ENCODE assay signal across 24 cellular contexts in the genomic region with DNA sequence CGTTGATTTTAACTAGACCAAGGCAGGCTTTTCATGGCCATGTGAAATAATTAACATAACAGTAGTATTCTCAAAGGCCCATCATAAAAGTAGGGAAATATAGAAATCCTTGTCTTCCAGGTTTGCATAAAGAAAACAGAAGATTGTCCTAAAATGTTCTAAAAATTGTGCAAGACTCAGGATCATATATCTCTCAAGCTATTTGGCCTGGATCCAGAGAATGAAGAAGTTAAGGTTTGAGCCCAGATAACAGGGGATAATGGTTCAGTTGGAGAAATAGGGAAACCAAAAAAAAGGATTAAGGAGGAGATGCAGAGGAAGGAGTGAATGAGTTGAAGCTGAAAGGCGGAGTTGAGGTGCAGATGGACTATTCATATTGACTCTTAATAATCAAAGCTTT.
A peak's percentile ranks its signal among the peaks of the same experiment; 100 is the strongest.
DNase-seq lines count a peak whose midpoint lies in the region; ATAC-seq and TF ChIP-seq lines count a peak whose summit lies in the region.
"Had no signal": no experiment of that assay in that cellular context is flagged by ENCODE, and none has a peak within 500 bp of the region (broad histone marks: within the 10 kb centered on the region; RNA-seq: fewer than 3 reads in every experiment).

No MANE protein-coding gene starts in this region.

- no peaks in the 10 kb centered on the region for H3K4me1 Mint-ChIP-seq in stimulated activated naive CD8-positive, alpha-beta T cell treated with anti-CD3 and anti-CD28 coated beads, Interleukin-15, amount 100 ng/mL, for 72 hours

- POLR2A ChIA-PET in A673 (lab: Charles Lee; ENCODE audit: low non-redundant PET), result no interaction called here
- POLR2A ChIA-PET in IMR-90 (lab: Charles Lee; ENCODE audit: unreplicated experiment), result no interaction called here

- no peak overlapping the region for H3K14ac ChIP-seq in IMR-90 (replicated peaks; ENCODE audit: low read depth, low read length)

- H3K56ac ChIP-seq in IMR-90 (ENCODE audit: extremely low read depth, insufficient read depth, low read length), result no peak overlapping the region

- no peak overlapping the region for H3K9ac ChIP-seq in IMR-90 (ENCODE audit: low read depth, low read length)
- H3K9ac ChIP-seq: BLaER1 treated with 17β-estradiol and CSF1 and Interleukin-3, amounts not matched to agents 10 nM and 100 nM had no signal

- H3K4me3 ChIP-seq in A673 (ENCODE audit: low read depth, low read length, poor library complexity, severe bottlenecking) (no peak overlapping the region), IMR-90 (ENCODE audit: insufficient read depth, low read depth, low read length) (no peak overlapping the region), spleen (no peak overlapping the region)
- H3K4me3 ChIP-seq: BLaER1 treated with 17β-estradiol and CSF1 and Interleukin-3, amounts not matched to agents 10 nM and 100 nM; GM12878; HAP-1 had no signal

- no peak overlapping the region for H2AFZ ChIP-seq in IMR-90 (replicated peaks; ENCODE audit: low read length, poor library complexity)

- no CpG with 5 or more reads among the region's 2 CpGs for WGBS in IMR-90 (ENCODE audit: extremely low coverage in 2 of 2, insufficient read length in 1 of 2), 2 experiments
- WGBS in spleen, 5 donors, result 83 to 96% (median 88%) methylated on average over 2 of the region's 2 CpGs

- H3K36me3 ChIP-seq in A673 (ENCODE audit: insufficient read depth, low read length, poor library complexity, severe bottlenecking) (no peaks in the 10 kb centered on the region), IMR-90 (ENCODE audit: control insufficient read depth, insufficient read depth, low read length) (no peaks in the 10 kb centered on the region), spleen (no peaks in the 10 kb centered on the region)
- H3K36me3 ChIP-seq: BLaER1 treated with 17β-estradiol and CSF1 and Interleukin-3, amounts not matched to agents 10 nM and 100 nM; HAP-1 had no signal

- BruUV-seq in A673 (replicated peaks; lab: Mats Ljungman, UMichigan), result no TSS peak
- no TSS peak for BruUV-seq in IMR-90 (replicated peaks; lab: Mats Ljungman, UMichigan)

- H3K27ac Mint-ChIP-seq in stimulated activated naive CD8-positive, alpha-beta T cell treated with anti-CD3 and anti-CD28 coated beads, Interleukin-15, amount 100 ng/mL, for 72 hours, result no peak overlapping the region
- H3K27ac Mint-ChIP-seq: CD4-positive, alpha-beta T cell had no signal

- no peak overlapping the region for H2BK5ac ChIP-seq in IMR-90 (ENCODE audit: low read depth, low read length, poor library complexity, severe bottlenecking)

- dilution Hi-C loops in IMR-90 (cut with HindIII; ENCODE audit: low sequenced_read_pairs, unreplicated experiment), result no loop called here

- TF ChIP-seq CTCF in A673 (conservative IDR thresholded peaks at IDR 0.05; ENCODE audit: low read depth, low read length) (no peak), IMR-90 (conservative IDR thresholded peaks at IDR 0.05; ENCODE audit: low read depth, low read length) (no peak), spleen (IDR thresholded peaks at IDR 0.05 in 8 of 11, conservative IDR thresholded peaks at IDR 0.05 in 3 of 11) (no peak)

- H3K27me3 Mint-ChIP-seq in stimulated activated naive CD8-positive, alpha-beta T cell treated with anti-CD3 and anti-CD28 coated beads, Interleukin-15, amount 100 ng/mL, for 72 hours, result no peaks in the 10 kb centered on the region
- H3K27me3 Mint-ChIP-seq: CD4-positive, alpha-beta T cell had no signal

- no peak overlapping the region for H3K4me3 Mint-ChIP-seq in stimulated activated naive CD8-positive, alpha-beta T cell treated with anti-CD3 and anti-CD28 coated beads, Interleukin-15, amount 100 ng/mL, for 72 hours
- H3K4me3 Mint-ChIP-seq: CD4-positive, alpha-beta T cell had no signal

- no peak overlapping the region for H2BK20ac ChIP-seq in IMR-90 (ENCODE audit: low read depth, low read length)

- no peak overlapping the region for H2AK9ac ChIP-seq in IMR-90 (replicated peaks; ENCODE audit: low read depth, low read length, poor library complexity)

- no peaks in the 10 kb centered on the region for H3K9me1 ChIP-seq in IMR-90 (ENCODE audit: insufficient read depth, low read length)

- H3K4ac ChIP-seq in IMR-90 (ENCODE audit: low read depth, low read length), result no peak overlapping the region

- in situ Hi-C loops in IMR-90 (cut with MboI; ENCODE audit: low sequenced_read_pairs), result loop anchor here (25.0 kb wide), 1 partner anchor 710 kb away; no protein-coding TSS in a partner anchor

- H3K9me3 Mint-ChIP-seq in stimulated activated naive CD8-positive, alpha-beta T cell treated with anti-CD3 and anti-CD28 coated beads, Interleukin-15, amount 100 ng/mL, for 72 hours, result no peaks in the 10 kb centered on the region
- H3K9me3 Mint-ChIP-seq: CD4-positive, alpha-beta T cell had no signal

- no peaks in the 10 kb centered on the region for H3K79me1 ChIP-seq in IMR-90 (ENCODE audit: low read depth in 1 of 2, low read length in 2 of 2)

- no peak overlapping the region for H4K8ac ChIP-seq in IMR-90 (ENCODE audit: low read depth in 2 of 2, low read length in 2 of 2)

- peaks cover 2% of the 10 kb centered on the region for H3K4me1 ChIP-seq in A673 (ENCODE audit: insufficient read depth, low read length, poor library complexity, severe bottlenecking)
- no peaks in the 10 kb centered on the region for H3K4me1 ChIP-seq in IMR-90 (ENCODE audit: control insufficient read depth, insufficient read depth, low read length)
- no peaks in the 10 kb centered on the region for H3K4me1 ChIP-seq in spleen

- no peak for TF ChIP-seq RAD21 in IMR-90 (IDR thresholded peaks at IDR 0.05; ENCODE audit: low read length)

- no peak overlapping the region for H3K23ac ChIP-seq in IMR-90 (ENCODE audit: low read depth, low read length)

- no peak overlapping the region for H2BK15ac ChIP-seq in IMR-90 (ENCODE audit: low read depth, low read length)

- H3K18ac ChIP-seq in IMR-90 (ENCODE audit: low read depth, low read length), result no peak overlapping the region

- no peaks in the 10 kb centered on the region for H4K20me1 ChIP-seq in IMR-90 (ENCODE audit: insufficient read depth, low read length)
- H4K20me1 ChIP-seq: BLaER1 treated with 17β-estradiol and CSF1 and Interleukin-3, amounts not matched to agents 10 nM and 100 nM had no signal

- no peak overlapping the region for H4K5ac ChIP-seq in IMR-90 (ENCODE audit: low read depth, low read length)

- H3K27ac ChIP-seq in A673 (ENCODE audit: low read depth, low read length, poor library complexity, severe bottlenecking) (no peak overlapping the region), IMR-90 (ENCODE audit: insufficient read depth, low read length) (no peak overlapping the region), spleen (no peak overlapping the region)
- H3K27ac ChIP-seq: BLaER1 treated with 17β-estradiol and CSF1 and Interleukin-3, amounts not matched to agents 10 nM and 100 nM; RWPE1 had no signal

- H4K91ac ChIP-seq in IMR-90 (ENCODE audit: insufficient read depth, low read depth, low read length), result no peak overlapping the region

- DNase-seq in A673 (ENCODE audit: low spot score) (peak; percentile 59), IMR-90 (no peak), amniotic epithelial cell (ENCODE audit: low read depth) (peak; percentile 71), iris pigment epithelial cell (ENCODE audit: low read depth) (peak; percentile 17), ureter (ENCODE audit: low spot score) (no peak), spleen (no peak)
- DNase-seq in stimulated activated naive CD8-positive, alpha-beta T cell treated with anti-CD3 and anti-CD28 coated beads, Interleukin-15, amount 100 ng/mL, for 72 hours, result no peak
- DNase-seq: AML-193; CD4-positive, alpha-beta T cell; GDM1; GOT3; NCI-H1092 treated with DMSO at 0.1 percent for 48 hours; NCI-H1436; NCI-H187 treated with DMSO at 0.1 percent for 48 hours; NCI-H2227 treated with DMSO at 0.1 percent for 48 hours; NCI-H510A; NCI-H69; SHP77; SW 1271 had no signal

- H3K9me3 ChIP-seq in A673 (ENCODE audit: low read depth, low read length, poor library complexity, severe bottlenecking), result no peaks in the 10 kb centered on the region
- H3K9me3 ChIP-seq in IMR-90 (ENCODE audit: control insufficient read depth, insufficient read depth, low read length), result no peaks in the 10 kb centered on the region
- H3K9me3 ChIP-seq in spleen, result no peaks in the 10 kb centered on the region
- H3K9me3 ChIP-seq: HAP-1 had no signal

- H3K27me3 ChIP-seq in A673 (replicated peaks; ENCODE audit: insufficient read depth, low read depth, low read length, poor library complexity), result no peaks in the 10 kb centered on the region
- H3K27me3 ChIP-seq in IMR-90 (ENCODE audit: control insufficient read depth, insufficient read depth, low read length), result no peaks in the 10 kb centered on the region
- no peaks in the 10 kb centered on the region for H3K27me3 ChIP-seq in spleen (replicated peaks in 1 of 7)
- H3K27me3 ChIP-seq: BLaER1 treated with 17β-estradiol and CSF1 and Interleukin-3, amounts not matched to agents 10 nM and 100 nM had no signal

- H3K4me2 ChIP-seq in IMR-90 (ENCODE audit: low read depth, low read length), result no peak overlapping the region
- H3K4me2 ChIP-seq: BLaER1 treated with 17β-estradiol and CSF1 and Interleukin-3, amounts not matched to agents 10 nM and 100 nM had no signal

- intact Hi-C loops in A673 (cut with micrococcal nuclease; ENCODE audit: unreplicated experiment) (no loop called here), IMR-90 (cut with micrococcal nuclease) (no loop called here), spleen (cut with DNase I; ENCODE audit: low total_unique reads) (no loop called here)

- TF ChIP-seq POLR2A in IMR-90 (IDR thresholded peaks at IDR 0.05; ENCODE audit: low read depth, low read length), result no peak
- TF ChIP-seq POLR2A in spleen (IDR thresholded peaks at IDR 0.05), result no peak

- ATAC-seq in IMR-90 (ENCODE audit: low read depth), result no peak
- no peak for ATAC-seq in stimulated activated naive CD8-positive, alpha-beta T cell treated with anti-CD3 and anti-CD28 coated beads, Interleukin-15, amount 100 ng/mL, for 72 hours
- ATAC-seq: GM12878, Panc1 had no signal

- H2BK120ac ChIP-seq in IMR-90 (ENCODE audit: low read depth, low read length), result no peak overlapping the region

- H2AK5ac ChIP-seq in IMR-90 (ENCODE audit: low read depth, low read length), result no peak overlapping the region

- CTCF ChIA-PET in A673 (lab: Charles Lee), result interaction anchor here (1.0 kb wide), 1 partner anchor 8 kb away, joined by 3 read pairs; no protein-coding TSS in a partner anchor
- CTCF ChIA-PET in IMR-90 (lab: Yijun Ruan, JAX), result no interaction called here

TF ChIP-seq in IMR-90, 13 proteins besides CTCF, POLR2A, EP300 and RAD21 (continues in another document):
- TF ChIP-seq BHLHE40 (IDR thresholded peaks at IDR 0.05; ENCODE audit: low read depth, low read length), result no peak
- peak; percentile 10; the same call in 1 of the 2 replicates for TF ChIP-seq CEBPB (IDR thresholded peaks at IDR 0.05; ENCODE audit: low read depth, low read length)

Comparison
In these comparisons a context has a peak if more than half of its experiments do, and no peak if none do; other contexts are left out.
1. DNase-seq: peak in A673 (single experiment), amniotic epithelial cell (single experiment) and iris pigment epithelial cell (single experiment); none in IMR-90 (single experiment), ureter (single experiment), stimulated activated naive CD8-positive, alpha-beta T cell treated with anti-CD3 and anti-CD28 coated beads, Interleukin-15, amount 100 ng/mL, for 72 hours (0 of 2) and spleen (single experiment).